Comparison of ENCODE assay signal across 17 cellular contexts in genomic region chr13:27658569-27658968, GRCh38. TPM values are rescaled to one million over a fixed set of nuclear protein-coding genes. Genes with fewer than 3 reads are reported as not detected.
DNase-seq lines count a peak whose midpoint lies in the region; ATAC-seq and TF ChIP-seq lines count a peak whose summit lies in the region.
"Had no signal": no experiment of that assay in that cellular context is flagged by ENCODE, and none has a peak within 500 bp of the region (broad histone marks: within the 10 kb centered on the region; RNA-seq: fewer than 3 reads in every experiment).

No MANE protein-coding gene starts in this region.

- no peak for ATAC-seq in HG02981 (IDR thresholded peaks at IDR 0.05; ENCODE audit: unreplicated experiment)
- ATAC-seq: activated CD4-positive, CD25-positive, alpha-beta regulatory T cell treated with anti-CD3 and anti-CD28 coated beads, Interleukin-2, amount 50 U/mL, for 24 hours; activated T-cell treated with anti-CD3 and anti-CD28 coated beads, Interleukin-2, amount 50 U/mL, for 4 hours; stimulated activated naive B cell treated with anti-CD40 and anti-IgM and Interleukin-4, amounts not matched to agents 10 μg/mL and 1 μg/mL and 100 μg/mL, for 72 hours had no signal

- H3K4me3 ChIP-seq in adipocyte (ENCODE audit: low read length) (no peak overlapping the region), fibroblast of pulmonary artery (replicated peaks; ENCODE audit: low read depth, low read length) (no peak overlapping the region)
- H3K4me3 ChIP-seq: ascending aorta; BLaER1 treated with 17β-estradiol and CSF1 and Interleukin-3, amounts not matched to agents 10 nM and 100 nM; HAP-1 had no signal

- H3K27me3 ChIP-seq in adipocyte (replicated peaks; ENCODE audit: control insufficient read depth, insufficient read depth, low read length) = no peaks in the 10 kb centered on the region
- H3K27me3 ChIP-seq: ascending aorta; BLaER1 treated with 17β-estradiol and CSF1 and Interleukin-3, amounts not matched to agents 10 nM and 100 nM had no signal

- H3K9me3 ChIP-seq in adipocyte (ENCODE audit: control insufficient read depth, low read length) = no peaks in the 10 kb centered on the region
- H3K9me3 ChIP-seq: ascending aorta; BLaER1 treated with 17β-estradiol and CSF1 and Interleukin-3, amounts not matched to agents 10 nM and 100 nM; HAP-1 had no signal

- no peak for TF ChIP-seq CTCF in fibroblast of pulmonary artery (IDR thresholded peaks at IDR 0.05; ENCODE audit: low read length, missing control alignments)

- DNase-seq in HCEC 1CT = peak; percentile 68
- DNase-seq in adipocyte (ENCODE audit: low read depth) = peak; percentile 52
- DNase-seq in fibroblast of pulmonary artery (ENCODE audit: low read depth) = peak; percentile 74
- no peak for DNase-seq in NCI-H524 (lab: John Stamatoyannopoulos, UW)
- no peak for DNase-seq in stimulated activated CD4-positive, alpha-beta T cell treated with anti-CD3 and anti-CD28 coated beads, Interleukin-4, amount 100 ng/mL, for 1 hour
- DNase-seq in ureter (ENCODE audit: low spot score) = no peak
- DNase-seq: activated naive CD4-positive, alpha-beta T cell treated with anti-CD3 and anti-CD28 coated beads for 36 hours; activated T-cell treated with anti-CD3 and anti-CD28 coated beads, Interleukin-2, amount 50 U/mL, for 4 hours; NCI-H187; NCI-H345; NK-92 treated with Interleukin-12 subunit alpha and Interleukin-12 subunit beta, amount 100 ng/mL, for 24 hours; stimulated activated naive B cell treated with anti-CD40 and anti-IgM and Interleukin-4, amounts not matched to agents 10 μg/mL and 1 μg/mL and 100 μg/mL, for 72 hours had no signal

- peaks cover 15% of the 10 kb centered on the region for H3K36me3 ChIP-seq in adipocyte (ENCODE audit: control insufficient read depth, insufficient read depth, low read length, severe bottlenecking)
- H3K36me3 ChIP-seq: HAP-1 had no signal

- peaks cover 36% of the 10 kb centered on the region for H3K4me1 ChIP-seq in adipocyte (ENCODE audit: control insufficient read depth, insufficient read depth, low read length)
- H3K4me1 ChIP-seq: ascending aorta; BLaER1 treated with 17β-estradiol and CSF1 and Interleukin-3, amounts not matched to agents 10 nM and 100 nM; HAP-1 had no signal

- no peak overlapping the region for H3K9ac ChIP-seq in adipocyte (ENCODE audit: low read length)
- H3K9ac ChIP-seq: BLaER1 treated with 17β-estradiol and CSF1 and Interleukin-3, amounts not matched to agents 10 nM and 100 nM had no signal

RNA-seq across cellular contexts. Expression of gene POLR1D, which starts 36.9 kb away (rescaled TPM):
- 120 TPM for total RNA-seq in ureter

RNA-seq across cellular contexts. Expression of gene LNX2, which starts 38.2 kb away (rescaled TPM):
- total RNA-seq in ureter = 15.0 TPM

Comparison
In these comparisons a context has a peak if more than half of its experiments do, and no peak if none do; other contexts are left out.
1. DNase-seq: peak in HCEC 1CT (single experiment), adipocyte (single experiment) and fibroblast of pulmonary artery (single experiment); none in NCI-H524 (0 of 2), stimulated activated CD4-positive, alpha-beta T cell treated with anti-CD3 and anti-CD28 coated beads, Interleukin-4, amount 100 ng/mL, for 1 hour (single experiment) and ureter (single experiment).